Comparison of ENCODE assay signal across 15 cellular contexts in the genomic region with DNA sequence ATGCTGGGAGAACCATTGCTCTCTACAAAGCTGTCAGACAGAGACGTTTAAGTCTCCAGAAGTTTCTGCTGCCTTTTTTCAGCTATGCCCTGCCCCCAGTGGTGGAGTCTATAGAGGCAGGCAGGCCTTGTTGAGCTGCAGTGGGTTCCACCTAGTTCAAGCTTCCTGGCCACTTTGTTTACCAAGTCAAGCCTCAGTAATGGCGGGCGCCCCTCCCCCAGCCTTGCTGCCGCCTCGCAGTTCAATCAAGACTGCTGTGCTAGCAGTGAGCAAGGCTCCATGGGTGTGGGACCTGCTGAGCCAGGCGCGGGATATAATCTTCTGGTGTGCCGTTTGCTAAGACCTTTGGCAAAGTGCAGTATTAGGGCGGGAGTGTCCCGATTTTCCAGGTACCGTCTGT. TPM values are rescaled to one million over a fixed set of nuclear protein-coding genes. Genes with fewer than 3 reads are reported as not detected.
DNase-seq lines count a peak whose midpoint lies in the region; ATAC-seq, FAIRE-seq and TF ChIP-seq lines count a peak whose summit lies in the region.
"Had no signal": no experiment of that assay in that cellular context is flagged by ENCODE, and none has a peak within 500 bp of the region (broad histone marks: within the 10 kb centered on the region; RNA-seq: fewer than 3 reads in every experiment).

No MANE protein-coding gene starts in this region.

- H3K9ac ChIP-seq in HCT116 (ENCODE audit: low read length) (no peak overlapping the region), mesendoderm (ENCODE audit: low read length) (no peak overlapping the region)
- H3K9ac ChIP-seq: SK-N-SH had no signal

- H2BK5ac ChIP-seq in mesendoderm (ENCODE audit: low read length): no peak overlapping the region

- CTCF ChIA-PET in HCT116 (lab: Charles Lee): interaction anchor here (0.6 to 1.9 kb wide), 9 partner anchors 8 to 311 kb away, joined by 3 to 12 read pairs (median 4); no protein-coding TSS in a partner anchor
- CTCF ChIA-PET in activated CD4-positive, alpha-beta memory T cell treated with anti-CD3 and anti-CD28 coated beads for 36 hours (lab: Charles Lee): interaction anchor here (0.7 to 1.7 kb wide), 5 partner anchors 8 to 220 kb away, joined by 3 to 5 read pairs (median 3); no protein-coding TSS in a partner anchor

- no peak overlapping the region for H4K5ac ChIP-seq in mesendoderm (ENCODE audit: low read length)

- H4K8ac ChIP-seq in mesendoderm (ENCODE audit: low read depth, low read length): no peak overlapping the region

- no peak overlapping the region for H3K4me3 Mint-ChIP-seq in activated CD4-positive, alpha-beta memory T cell treated with anti-CD3 and anti-CD28 coated beads for 36 hours
- H3K4me3 Mint-ChIP-seq: immature natural killer cell had no signal

- no peak overlapping the region for H3K27ac Mint-ChIP-seq in activated CD4-positive, alpha-beta memory T cell treated with anti-CD3 and anti-CD28 coated beads for 36 hours
- H3K27ac Mint-ChIP-seq: immature natural killer cell had no signal

- no peaks in the 10 kb centered on the region for H4K20me1 ChIP-seq in HCT116 (ENCODE audit: insufficient read depth)

- H3K4me1 ChIP-seq in HCT116 (ENCODE audit: control insufficient read depth in 1 of 2, insufficient read depth in 2 of 2, low read length in 2 of 2) (no peaks in the 10 kb centered on the region), mesendoderm (ENCODE audit: control insufficient read depth, low read depth, low read length) (no peaks in the 10 kb centered on the region), testis (no peaks in the 10 kb centered on the region)

- DNase-seq in DMS 273 (lab: John Stamatoyannopoulos, UW; ENCODE audit: unreplicated experiment) (peak; percentile 16), DMS 273 treated with DMSO at 0.1 percent for 48 hours (lab: John Stamatoyannopoulos, UW) (no peak), HCT116 (ENCODE audit: low read depth, low spot score) (no peak), mesendoderm (peak; percentile 39), GM12892 (ENCODE audit: insufficient read length) (no peak), testis (no peak)
- DNase-seq in activated CD4-positive, alpha-beta memory T cell treated with anti-CD3 and anti-CD28 coated beads for 36 hours: peak; percentile 39
- DNase-seq: GOT3, immature natural killer cell, NCI-H146, SK-N-SH had no signal

- no peak overlapping the region for H3K18ac ChIP-seq in mesendoderm (ENCODE audit: low read length)

- 0 out of 2 replicates have a peak, but pooled peaks cover 3% of the 10 kb centered on the region for H3K79me2 ChIP-seq in HCT116 (ENCODE audit: insufficient read depth, low read length)
- H3K79me2 ChIP-seq in mesendoderm (ENCODE audit: control insufficient read depth, insufficient read depth, low read length): no peaks in the 10 kb centered on the region

- no peak for FAIRE-seq in GM12892 (lab: Jason Lieb, UNC)
- FAIRE-seq: A204.1 had no signal

- ATAC-seq in HCT116 (peak; percentile 67), GM18861 (IDR thresholded peaks at IDR 0.05; ENCODE audit: unreplicated experiment) (no peak)

- no peak overlapping the region for H3K27ac ChIP-seq in HCT116 (ENCODE audit: low read depth, low read length)
- no peak overlapping the region for H3K27ac ChIP-seq in mesendoderm (ENCODE audit: low read depth, low read length)
- H3K27ac ChIP-seq in testis: no peak overlapping the region

- H3K4ac ChIP-seq in mesendoderm (ENCODE audit: low read depth, low read length): no peak overlapping the region

- no peak overlapping the region for H2BK15ac ChIP-seq in mesendoderm (replicated peaks; ENCODE audit: low read depth)

- H3K9me3 ChIP-seq in HCT116 (ENCODE audit: control insufficient read depth in 1 of 2, insufficient read depth in 1 of 2, low read depth in 1 of 2, low read length in 2 of 2): no peaks in the 10 kb centered on the region
- H3K9me3 ChIP-seq in testis: no peaks in the 10 kb centered on the region

- H2AK5ac ChIP-seq in mesendoderm (ENCODE audit: low read length): no peak overlapping the region

- H3K27me3 Mint-ChIP-seq in activated CD4-positive, alpha-beta memory T cell treated with anti-CD3 and anti-CD28 coated beads for 36 hours: no peaks in the 10 kb centered on the region

- H3K27me3 ChIP-seq in HCT116 (ENCODE audit: insufficient read depth, low read length) (no peaks in the 10 kb centered on the region), mesendoderm (ENCODE audit: insufficient read depth, low read length, poor library complexity) (no peaks in the 10 kb centered on the region), testis (no peaks in the 10 kb centered on the region)

- no CpG with 5 or more reads among the region's 11 CpGs for WGBS in mesendoderm (ENCODE audit: extremely low coverage, insufficient coverage, low lambda C conversion rate)
- 93 to 96% methylated on average over 4 to 11 of the region's 11 CpGs for WGBS in testis, 2 donors

- BruUV-seq in HCT116 (replicated peaks; lab: Mats Ljungman, UMichigan): no TSS peak

- H3K9me2 ChIP-seq in HCT116 (ENCODE audit: insufficient read depth): no peaks in the 10 kb centered on the region
- H3K9me2 ChIP-seq: SK-N-SH had no signal

- intact Hi-C loops in HCT116 (cut with micrococcal nuclease) (no loop called here), testis (cut with DNase I; ENCODE audit: low total_unique reads) (no loop called here)
- intact Hi-C loops in activated CD4-positive, alpha-beta memory T cell treated with anti-CD3 and anti-CD28 coated beads for 36 hours (cut with micrococcal nuclease): no loop called here

- no peak overlapping the region for H3K4me3 ChIP-seq in HCT116 (replicated peaks in 1 of 2; ENCODE audit: low read depth in 1 of 2, low read length in 2 of 2)
- H3K4me3 ChIP-seq in mesendoderm (ENCODE audit: low read length): no peak overlapping the region
- H3K4me3 ChIP-seq in testis: no peak overlapping the region

- peaks cover 5% of the 10 kb centered on the region for H3K4me1 Mint-ChIP-seq in activated CD4-positive, alpha-beta memory T cell treated with anti-CD3 and anti-CD28 coated beads for 36 hours (ENCODE audit: low read depth)

- H3K56ac ChIP-seq in mesendoderm (ENCODE audit: low read length): no peak overlapping the region

- no peak overlapping the region for H2AFZ ChIP-seq in HCT116 (ENCODE audit: low read depth, low read length, poor library complexity, severe bottlenecking)

- H3K9me3 Mint-ChIP-seq in activated CD4-positive, alpha-beta memory T cell treated with anti-CD3 and anti-CD28 coated beads for 36 hours: peaks cover 2% of the 10 kb centered on the region

- no peaks in the 10 kb centered on the region; a peak in 1 of 4 replicates for H3K36me3 ChIP-seq in HCT116 (ENCODE audit: control insufficient read depth in 1 of 2, insufficient read depth in 2 of 2, low read length in 2 of 2)
- H3K36me3 ChIP-seq in mesendoderm (ENCODE audit: control insufficient read depth, insufficient read depth, low read length): no peaks in the 10 kb centered on the region
- no peaks in the 10 kb centered on the region for H3K36me3 ChIP-seq in testis (ENCODE audit: low read depth, missing control alignments)

- H3K23ac ChIP-seq in mesendoderm (ENCODE audit: low read length): no peak overlapping the region

- H2BK120ac ChIP-seq in mesendoderm (ENCODE audit: low read depth, low read length): no peak overlapping the region

- peaks cover 49% of the 10 kb centered on the region for H3K36me3 Mint-ChIP-seq in activated CD4-positive, alpha-beta memory T cell treated with anti-CD3 and anti-CD28 coated beads for 36 hours

- TF ChIP-seq CTCF in HCT116 (IDR thresholded peaks at IDR 0.05 in 2 of 3, conservative IDR thresholded peaks at IDR 0.05 in 1 of 3; ENCODE audit: borderline replicate concordance in 1 of 3, insufficient read depth in 1 of 3, low read depth in 2 of 3, low read length in 2 of 3) (peak in 2 of 3 experiments; percentile 55 to 58; a peak in 4 of 6 replicates), testis (IDR thresholded peaks at IDR 0.05) (no peak)

- POLR2A ChIA-PET in HCT116 (lab: Charles Lee): interaction anchor here (0.9 kb wide), 1 partner anchor 11 kb away, joined by 3 read pairs; no protein-coding TSS in a partner anchor
- POLR2A ChIA-PET in activated CD4-positive, alpha-beta memory T cell treated with anti-CD3 and anti-CD28 coated beads for 36 hours (lab: Charles Lee): no interaction called here

- TF ChIP-seq RAD21 in HCT116 (IDR thresholded peaks at IDR 0.05; ENCODE audit: low read depth): peak; percentile 26; the same call in 1 of the 2 replicates

- TF ChIP-seq POLR2A in HCT116 (IDR thresholded peaks at IDR 0.05; ENCODE audit: borderline replicate concordance, extremely low read depth, insufficient read depth, insufficient read length): no peak
- no peak for TF ChIP-seq POLR2A in GM12892 (IDR thresholded peaks at IDR 0.05; ENCODE audit: low read depth, low read length)
- no peak for TF ChIP-seq POLR2A in testis (IDR thresholded peaks at IDR 0.05)

- RAD21 ChIA-PET in HCT116 (lab: Charles Lee; ENCODE audit: low non-redundant PET in 1 of 2, low total read pairs in 2 of 2, uncharacterized antibody in 2 of 2, unreplicated experiment in 2 of 2): interaction anchor here in 1 of 2 experiments (0.6 kb wide), 1 partner anchor 43 kb away, joined by 3 read pairs; no protein-coding TSS in a partner anchor

- peaks cover 1% of the 10 kb centered on the region for H3K79me1 ChIP-seq in mesendoderm (ENCODE audit: low read length)

- H3K4me2 ChIP-seq in HCT116 (ENCODE audit: low read length) (no peak overlapping the region), mesendoderm (ENCODE audit: low read length) (no peak overlapping the region)
- H3K4me2 ChIP-seq: SK-N-SH had no signal

TF ChIP-seq in HCT116, 20 proteins besides CTCF, POLR2A, EP300 and RAD21 (continues in another document):
- TF ChIP-seq EZH2 (IDR thresholded peaks at IDR 0.05) (no peak), ZNF274 (IDR thresholded peaks at IDR 0.05; ENCODE audit: low read depth, low read length) (no peak), EGR1 (IDR thresholded peaks at IDR 0.05; ENCODE audit: low read depth) (no peak), JUND (IDR thresholded peaks at IDR 0.05) (no peak), SRF (IDR thresholded peaks at IDR 0.05; ENCODE audit: low read depth) (no peak), CBX3 (IDR thresholded peaks at IDR 0.05; ENCODE audit: low read depth) (no peak), CEBPB (IDR thresholded peaks at IDR 0.05; ENCODE audit: low read depth) (no peak), POLR2AphosphoS5 (IDR thresholded peaks at IDR 0.05; ENCODE audit: low read depth, low read length) (no peak), ZFX (IDR thresholded peaks at IDR 0.05) (no peak), EZH2phosphoT487 (IDR thresholded peaks at IDR 0.05; ENCODE audit: borderline replicate concordance) (no peak), MAX (IDR thresholded peaks at IDR 0.05) (no peak)

RNA-seq across cellular contexts. Expression of gene SCYGR2, which starts 52.7 kb away (rescaled TPM):
- total RNA-seq in HCT116 (2021; ENCODE audit: unreplicated experiment): not detected
- polyA plus RNA-seq in HCT116 (2012): not detected in 2 replicates
- total RNA-seq in activated CD4-positive, alpha-beta memory T cell treated with anti-CD3 and anti-CD28 coated beads for 36 hours: not detected
- polyA plus RNA-seq in mesendoderm (2013, experiment 1 of 2): not detected
- polyA plus RNA-seq in mesendoderm (2013, experiment 2 of 2): not detected
- polyA plus RNA-seq in GM12892 (2012; ENCODE audit: missing spikeins): not detected
- total RNA-seq in testis: not detected
- polyA plus RNA-seq in testis (ENCODE audit: insufficient read depth, low read depth, low replicate concordance): not detected
- total RNA-seq: dermis microvascular lymphatic vessel endothelial cell, omental fat pad had no signal
- polyA plus RNA-seq: immature natural killer cell, SK-N-SH had no signal

Comparison
In these comparisons a context has a peak if more than half of its experiments do, and no peak if none do; other contexts are left out.
1. DNase-seq: peak in DMS 273 (single experiment), activated CD4-positive, alpha-beta memory T cell treated with anti-CD3 and anti-CD28 coated beads for 36 hours (single experiment) and mesendoderm (single experiment); none in DMS 273 treated with DMSO at 0.1 percent for 48 hours (single experiment), HCT116 (single experiment), GM12892 (single experiment) and testis (single experiment).
2. CTCF ChIP-seq: peak in HCT116 (2 of 3); none in testis (0 of 3).